ENCODE assay signal across 1 cellular context in the genomic region with DNA sequence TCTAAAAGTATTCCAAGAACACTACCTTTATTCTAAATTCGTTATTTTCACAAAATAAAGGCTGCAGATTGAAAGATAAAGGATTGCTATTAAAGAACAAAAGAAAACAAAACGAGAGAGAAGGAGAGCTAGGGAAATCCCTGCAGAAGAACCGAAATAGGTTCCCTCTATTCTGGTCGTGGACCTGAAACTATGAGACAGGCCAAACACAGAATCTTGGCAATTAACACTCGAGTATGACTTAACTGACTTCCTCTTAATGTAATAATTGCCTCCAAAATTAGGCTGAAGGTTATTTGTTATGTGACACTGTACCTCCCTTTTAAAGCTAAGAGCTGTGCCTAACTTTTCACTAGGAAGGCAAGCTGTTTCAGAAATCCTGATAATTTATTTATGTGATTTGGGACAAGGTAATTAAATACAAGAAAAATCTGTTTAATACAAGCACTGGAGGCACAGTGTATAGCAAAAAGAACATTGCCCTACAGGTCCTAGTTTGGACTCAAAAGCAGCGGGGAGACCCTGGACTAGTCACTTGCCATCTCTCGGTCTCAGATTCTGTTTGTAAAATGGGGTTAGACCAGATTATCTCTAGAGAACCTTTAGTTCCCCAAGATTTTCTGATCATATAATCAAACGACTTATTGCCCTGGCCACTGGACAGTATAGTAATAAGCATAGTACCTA.
TF ChIP-seq lines count a peak whose summit lies in the region.

No MANE protein-coding gene starts in this region.

TF ChIP-seq in GM12878, 131 proteins besides CTCF, POLR2A, EP300 and RAD21 (continued from another document and continues in another):
- TF ChIP-seq, protein P1, sequence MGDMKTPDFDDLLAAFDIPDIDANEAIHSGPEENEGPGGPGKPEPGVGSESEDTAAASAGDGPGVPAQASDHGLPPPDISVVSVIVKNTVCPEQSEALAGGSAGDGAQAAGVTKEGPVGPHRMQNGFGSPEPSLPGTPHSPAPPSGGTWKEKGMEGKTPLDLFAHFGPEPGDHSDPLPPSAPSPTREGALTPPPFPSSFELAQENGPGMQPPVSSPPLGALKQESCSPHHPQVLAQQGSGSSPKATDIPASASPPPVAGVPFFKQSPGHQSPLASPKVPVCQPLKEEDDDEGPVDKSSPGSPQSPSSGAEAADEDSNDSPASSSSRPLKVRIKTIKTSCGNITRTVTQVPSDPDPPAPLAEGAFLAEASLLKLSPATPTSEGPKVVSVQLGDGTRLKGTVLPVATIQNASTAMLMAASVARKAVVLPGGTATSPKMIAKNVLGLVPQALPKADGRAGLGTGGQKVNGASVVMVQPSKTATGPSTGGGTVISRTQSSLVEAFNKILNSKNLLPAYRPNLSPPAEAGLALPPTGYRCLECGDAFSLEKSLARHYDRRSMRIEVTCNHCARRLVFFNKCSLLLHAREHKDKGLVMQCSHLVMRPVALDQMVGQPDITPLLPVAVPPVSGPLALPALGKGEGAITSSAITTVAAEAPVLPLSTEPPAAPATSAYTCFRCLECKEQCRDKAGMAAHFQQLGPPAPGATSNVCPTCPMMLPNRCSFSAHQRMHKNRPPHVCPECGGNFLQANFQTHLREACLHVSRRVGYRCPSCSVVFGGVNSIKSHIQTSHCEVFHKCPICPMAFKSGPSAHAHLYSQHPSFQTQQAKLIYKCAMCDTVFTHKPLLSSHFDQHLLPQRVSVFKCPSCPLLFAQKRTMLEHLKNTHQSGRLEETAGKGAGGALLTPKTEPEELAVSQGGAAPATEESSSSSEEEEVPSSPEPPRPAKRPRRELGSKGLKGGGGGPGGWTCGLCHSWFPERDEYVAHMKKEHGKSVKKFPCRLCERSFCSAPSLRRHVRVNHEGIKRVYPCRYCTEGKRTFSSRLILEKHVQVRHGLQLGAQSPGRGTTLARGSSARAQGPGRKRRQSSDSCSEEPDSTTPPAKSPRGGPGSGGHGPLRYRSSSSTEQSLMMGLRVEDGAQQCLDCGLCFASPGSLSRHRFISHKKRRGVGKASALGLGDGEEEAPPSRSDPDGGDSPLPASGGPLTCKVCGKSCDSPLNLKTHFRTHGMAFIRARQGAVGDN (IDR thresholded peaks at IDR 0.05) = no peak
- TF ChIP-seq CEBPB (IDR thresholded peaks at IDR 0.05; ENCODE audit: borderline replicate concordance in 1 of 2, low read depth in 2 of 2, low read length in 2 of 2) (no peak), CHD1 (IDR thresholded peaks at IDR 0.05; ENCODE audit: low read depth, low read length) (no peak), KAT2A (conservative IDR thresholded peaks at IDR 0.05; ENCODE audit: control insufficient read depth, low read depth, low read length) (no peak), RAD51 (IDR thresholded peaks at IDR 0.05) (no peak), NFIC (IDR thresholded peaks at IDR 0.05; ENCODE audit: low read depth, low read length) (peak; percentile 77), MTA2 (IDR thresholded peaks at IDR 0.05; ENCODE audit: low read depth) (peak; percentile 99), ZNF274 (IDR thresholded peaks at IDR 0.05; ENCODE audit: insufficient read depth, insufficient read length) (no peak), SMC3 (IDR thresholded peaks at IDR 0.05; ENCODE audit: borderline replicate concordance, low read length) (peak; percentile 12; the same call in 1 of the 2 replicates), RB1 (IDR thresholded peaks at IDR 0.05; ENCODE audit: borderline replicate concordance) (no peak), SMAD1 (IDR thresholded peaks at IDR 0.05; ENCODE audit: low read depth, partially characterized antibody) (no peak), SMAD5 (IDR thresholded peaks at IDR 0.05; ENCODE audit: low read depth) (no peak), NFYA (IDR thresholded peaks at IDR 0.05; ENCODE audit: borderline replicate concordance, low read depth, low read length) (no peak), CREM (IDR thresholded peaks at IDR 0.05; ENCODE audit: low read depth) (no peak; the same call in 1 of the 2 replicates), ASH2L (IDR thresholded peaks at IDR 0.05; ENCODE audit: borderline replicate concordance, low read depth) (no peak), POLR2AphosphoS5 (IDR thresholded peaks at IDR 0.05; ENCODE audit: low read length) (no peak; the same call in 1 of the 2 replicates), TBL1XR1 (IDR thresholded peaks at IDR 0.05; ENCODE audit: low read depth, low read length) (0 out of 2 replicates have a peak, but pooled peaks have one; percentile 68), ZNF24 (IDR thresholded peaks at IDR 0.05) (0 out of 2 replicates have a peak, but pooled peaks have one; percentile 16), BCL11A (IDR thresholded peaks at IDR 0.05; ENCODE audit: low read depth, low read length) (peak; percentile 92), MEF2A (IDR thresholded peaks at IDR 0.05; ENCODE audit: insufficient read depth, low read depth, low read length) (peak; percentile 87), RUNX3 (IDR thresholded peaks at IDR 0.05; ENCODE audit: low read length) (0 out of 2 replicates have a peak, but pooled peaks have one; percentile 48), TCF12 (IDR thresholded peaks at IDR 0.05; ENCODE audit: low read depth, low read length) (no peak), TARDBP (IDR thresholded peaks at IDR 0.05; ENCODE audit: borderline replicate concordance) (no peak), SIN3A (IDR thresholded peaks at IDR 0.05; ENCODE audit: low read depth, low read length) (peak; percentile 11; the same call in 1 of the 2 replicates), STAT1 (conservative IDR thresholded peaks at IDR 0.05) (no peak), NFXL1 (IDR thresholded peaks at IDR 0.05; ENCODE audit: borderline replicate concordance) (no peak), CBFB (IDR thresholded peaks at IDR 0.05; ENCODE audit: low read depth) (no peak), IKZF2 (IDR thresholded peaks at IDR 0.05) (peak; percentile 79 to 80), POU2F2 (IDR thresholded peaks at IDR 0.05; ENCODE audit: borderline replicate concordance, low read depth, low read length) (no peak), SUZ12 (IDR thresholded peaks at IDR 0.05; ENCODE audit: unreplicated experiment) (no peak)
- TF ChIP-seq, protein P2, sequence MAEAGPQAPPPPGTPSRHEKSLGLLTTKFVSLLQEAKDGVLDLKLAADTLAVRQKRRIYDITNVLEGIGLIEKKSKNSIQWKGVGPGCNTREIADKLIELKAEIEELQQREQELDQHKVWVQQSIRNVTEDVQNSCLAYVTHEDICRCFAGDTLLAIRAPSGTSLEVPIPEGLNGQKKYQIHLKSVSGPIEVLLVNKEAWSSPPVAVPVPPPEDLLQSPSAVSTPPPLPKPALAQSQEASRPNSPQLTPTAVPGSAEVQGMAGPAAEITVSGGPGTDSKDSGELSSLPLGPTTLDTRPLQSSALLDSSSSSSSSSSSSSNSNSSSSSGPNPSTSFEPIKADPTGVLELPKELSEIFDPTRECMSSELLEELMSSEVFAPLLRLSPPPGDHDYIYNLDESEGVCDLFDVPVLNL (IDR thresholded peaks at IDR 0.05; ENCODE audit: low read depth, low read length) = no peak
- TF ChIP-seq, protein P3, sequence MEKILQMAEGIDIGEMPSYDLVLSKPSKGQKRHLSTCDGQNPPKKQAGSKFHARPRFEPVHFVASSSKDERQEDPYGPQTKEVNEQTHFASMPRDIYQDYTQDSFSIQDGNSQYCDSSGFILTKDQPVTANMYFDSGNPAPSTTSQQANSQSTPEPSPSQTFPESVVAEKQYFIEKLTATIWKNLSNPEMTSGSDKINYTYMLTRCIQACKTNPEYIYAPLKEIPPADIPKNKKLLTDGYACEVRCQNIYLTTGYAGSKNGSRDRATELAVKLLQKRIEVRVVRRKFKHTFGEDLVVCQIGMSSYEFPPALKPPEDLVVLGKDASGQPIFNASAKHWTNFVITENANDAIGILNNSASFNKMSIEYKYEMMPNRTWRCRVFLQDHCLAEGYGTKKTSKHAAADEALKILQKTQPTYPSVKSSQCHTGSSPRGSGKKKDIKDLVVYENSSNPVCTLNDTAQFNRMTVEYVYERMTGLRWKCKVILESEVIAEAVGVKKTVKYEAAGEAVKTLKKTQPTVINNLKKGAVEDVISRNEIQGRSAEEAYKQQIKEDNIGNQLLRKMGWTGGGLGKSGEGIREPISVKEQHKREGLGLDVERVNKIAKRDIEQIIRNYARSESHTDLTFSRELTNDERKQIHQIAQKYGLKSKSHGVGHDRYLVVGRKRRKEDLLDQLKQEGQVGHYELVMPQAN (conservative IDR thresholded peaks at IDR 0.05) = no peak; the same call in 1 of the 2 replicates
- TF ChIP-seq, protein P4, sequence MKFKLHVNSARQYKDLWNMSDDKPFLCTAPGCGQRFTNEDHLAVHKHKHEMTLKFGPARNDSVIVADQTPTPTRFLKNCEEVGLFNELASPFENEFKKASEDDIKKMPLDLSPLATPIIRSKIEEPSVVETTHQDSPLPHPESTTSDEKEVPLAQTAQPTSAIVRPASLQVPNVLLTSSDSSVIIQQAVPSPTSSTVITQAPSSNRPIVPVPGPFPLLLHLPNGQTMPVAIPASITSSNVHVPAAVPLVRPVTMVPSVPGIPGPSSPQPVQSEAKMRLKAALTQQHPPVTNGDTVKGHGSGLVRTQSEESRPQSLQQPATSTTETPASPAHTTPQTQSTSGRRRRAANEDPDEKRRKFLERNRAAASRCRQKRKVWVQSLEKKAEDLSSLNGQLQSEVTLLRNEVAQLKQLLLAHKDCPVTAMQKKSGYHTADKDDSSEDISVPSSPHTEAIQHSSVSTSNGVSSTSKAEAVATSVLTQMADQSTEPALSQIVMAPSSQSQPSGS (IDR thresholded peaks at IDR 0.05; ENCODE audit: low read length) = peak; percentile 81; the same call in 1 of the 2 replicates
- TF ChIP-seq, protein P5, sequence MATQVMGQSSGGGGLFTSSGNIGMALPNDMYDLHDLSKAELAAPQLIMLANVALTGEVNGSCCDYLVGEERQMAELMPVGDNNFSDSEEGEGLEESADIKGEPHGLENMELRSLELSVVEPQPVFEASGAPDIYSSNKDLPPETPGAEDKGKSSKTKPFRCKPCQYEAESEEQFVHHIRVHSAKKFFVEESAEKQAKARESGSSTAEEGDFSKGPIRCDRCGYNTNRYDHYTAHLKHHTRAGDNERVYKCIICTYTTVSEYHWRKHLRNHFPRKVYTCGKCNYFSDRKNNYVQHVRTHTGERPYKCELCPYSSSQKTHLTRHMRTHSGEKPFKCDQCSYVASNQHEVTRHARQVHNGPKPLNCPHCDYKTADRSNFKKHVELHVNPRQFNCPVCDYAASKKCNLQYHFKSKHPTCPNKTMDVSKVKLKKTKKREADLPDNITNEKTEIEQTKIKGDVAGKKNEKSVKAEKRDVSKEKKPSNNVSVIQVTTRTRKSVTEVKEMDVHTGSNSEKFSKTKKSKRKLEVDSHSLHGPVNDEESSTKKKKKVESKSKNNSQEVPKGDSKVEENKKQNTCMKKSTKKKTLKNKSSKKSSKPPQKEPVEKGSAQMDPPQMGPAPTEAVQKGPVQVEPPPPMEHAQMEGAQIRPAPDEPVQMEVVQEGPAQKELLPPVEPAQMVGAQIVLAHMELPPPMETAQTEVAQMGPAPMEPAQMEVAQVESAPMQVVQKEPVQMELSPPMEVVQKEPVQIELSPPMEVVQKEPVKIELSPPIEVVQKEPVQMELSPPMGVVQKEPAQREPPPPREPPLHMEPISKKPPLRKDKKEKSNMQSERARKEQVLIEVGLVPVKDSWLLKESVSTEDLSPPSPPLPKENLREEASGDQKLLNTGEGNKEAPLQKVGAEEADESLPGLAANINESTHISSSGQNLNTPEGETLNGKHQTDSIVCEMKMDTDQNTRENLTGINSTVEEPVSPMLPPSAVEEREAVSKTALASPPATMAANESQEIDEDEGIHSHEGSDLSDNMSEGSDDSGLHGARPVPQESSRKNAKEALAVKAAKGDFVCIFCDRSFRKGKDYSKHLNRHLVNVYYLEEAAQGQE (IDR thresholded peaks at IDR 0.05; ENCODE audit: low read depth, low read length) = no peak
- TF ChIP-seq, protein P6, sequence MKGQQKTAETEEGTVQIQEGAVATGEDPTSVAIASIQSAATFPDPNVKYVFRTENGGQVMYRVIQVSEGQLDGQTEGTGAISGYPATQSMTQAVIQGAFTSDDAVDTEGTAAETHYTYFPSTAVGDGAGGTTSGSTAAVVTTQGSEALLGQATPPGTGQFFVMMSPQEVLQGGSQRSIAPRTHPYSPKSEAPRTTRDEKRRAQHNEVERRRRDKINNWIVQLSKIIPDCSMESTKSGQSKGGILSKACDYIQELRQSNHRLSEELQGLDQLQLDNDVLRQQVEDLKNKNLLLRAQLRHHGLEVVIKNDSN (IDR thresholded peaks at IDR 0.05; ENCODE audit: borderline replicate concordance, extremely low read length, insufficient read depth, low read depth, low read length) = no peak
- TF ChIP-seq, protein P7, sequence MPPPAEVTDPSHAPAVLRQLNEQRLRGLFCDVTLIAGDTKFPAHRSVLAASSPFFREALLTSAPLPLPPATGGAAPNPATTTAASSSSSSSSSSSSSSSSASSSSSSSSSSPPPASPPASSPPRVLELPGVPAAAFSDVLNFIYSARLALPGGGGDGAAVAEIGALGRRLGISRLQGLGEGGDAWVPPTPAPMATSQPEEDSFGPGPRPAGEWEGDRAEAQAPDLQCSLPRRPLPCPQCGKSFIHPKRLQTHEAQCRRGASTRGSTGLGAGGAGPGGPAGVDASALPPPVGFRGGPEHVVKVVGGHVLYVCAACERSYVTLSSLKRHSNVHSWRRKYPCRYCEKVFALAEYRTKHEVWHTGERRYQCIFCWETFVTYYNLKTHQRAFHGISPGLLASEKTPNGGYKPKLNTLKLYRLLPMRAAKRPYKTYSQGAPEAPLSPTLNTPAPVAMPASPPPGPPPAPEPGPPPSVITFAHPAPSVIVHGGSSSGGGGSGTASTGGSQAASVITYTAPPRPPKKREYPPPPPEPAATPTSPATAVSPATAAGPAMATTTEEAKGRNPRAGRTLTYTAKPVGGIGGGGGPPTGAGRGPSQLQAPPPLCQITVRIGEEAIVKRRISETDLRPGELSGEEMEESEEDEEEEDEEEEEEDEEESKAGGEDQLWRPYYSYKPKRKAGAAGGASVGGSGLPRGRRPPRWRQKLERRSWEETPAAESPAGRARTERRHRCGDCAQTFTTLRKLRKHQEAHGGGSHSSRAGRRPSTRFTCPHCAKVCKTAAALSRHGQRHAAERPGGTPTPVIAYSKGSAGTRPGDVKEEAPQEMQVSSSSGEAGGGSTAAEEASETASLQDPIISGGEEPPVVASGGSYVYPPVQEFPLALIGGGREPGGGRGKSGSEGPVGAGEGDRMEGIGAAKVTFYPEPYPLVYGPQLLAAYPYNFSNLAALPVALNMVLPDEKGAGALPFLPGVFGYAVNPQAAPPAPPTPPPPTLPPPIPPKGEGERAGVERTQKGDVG (CRISPR knock-in tag; IDR thresholded peaks at IDR 0.05) = no peak
- TF ChIP-seq, protein P8, sequence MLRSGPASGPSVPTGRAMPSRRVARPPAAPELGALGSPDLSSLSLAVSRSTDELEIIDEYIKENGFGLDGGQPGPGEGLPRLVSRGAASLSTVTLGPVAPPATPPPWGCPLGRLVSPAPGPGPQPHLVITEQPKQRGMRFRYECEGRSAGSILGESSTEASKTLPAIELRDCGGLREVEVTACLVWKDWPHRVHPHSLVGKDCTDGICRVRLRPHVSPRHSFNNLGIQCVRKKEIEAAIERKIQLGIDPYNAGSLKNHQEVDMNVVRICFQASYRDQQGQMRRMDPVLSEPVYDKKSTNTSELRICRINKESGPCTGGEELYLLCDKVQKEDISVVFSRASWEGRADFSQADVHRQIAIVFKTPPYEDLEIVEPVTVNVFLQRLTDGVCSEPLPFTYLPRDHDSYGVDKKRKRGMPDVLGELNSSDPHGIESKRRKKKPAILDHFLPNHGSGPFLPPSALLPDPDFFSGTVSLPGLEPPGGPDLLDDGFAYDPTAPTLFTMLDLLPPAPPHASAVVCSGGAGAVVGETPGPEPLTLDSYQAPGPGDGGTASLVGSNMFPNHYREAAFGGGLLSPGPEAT (IDR thresholded peaks at IDR 0.05; ENCODE audit: low read depth) = peak; percentile 82; the same call in 1 of the 2 replicates
